ENCODE assay signal across 1 cellular context in the genomic region with DNA sequence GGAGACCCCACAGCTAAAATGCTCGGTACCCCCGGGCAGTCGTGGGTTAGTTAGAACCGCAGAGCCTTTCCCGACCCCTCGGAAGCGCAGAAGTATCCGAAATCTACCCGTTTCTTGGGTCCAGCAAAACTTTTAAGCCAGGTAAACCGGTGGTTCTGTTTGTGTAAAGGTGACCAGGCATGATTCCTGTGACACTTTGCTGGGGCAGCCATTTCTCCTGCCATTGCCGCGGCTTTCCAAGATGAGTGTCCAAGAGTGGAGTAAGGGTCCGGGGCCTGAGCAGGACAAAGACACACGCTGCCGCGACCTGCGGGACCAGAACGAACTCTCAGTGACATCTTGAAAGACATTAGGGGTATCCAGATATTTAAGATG.
TF ChIP-seq lines count a peak whose summit lies in the region.

No MANE protein-coding gene starts in this region.

TF ChIP-seq in HepG2, 621 proteins besides CTCF, POLR2A, EP300 and RAD21:
- TF ChIP-seq YY1 (IDR thresholded peaks at IDR 0.05; ENCODE audit: insufficient read depth, insufficient replicate concordance, low read depth, low read length), result peak; percentile 76
- TF ChIP-seq ZMYM4 (CRISPR knock-in tag; IDR thresholded peaks at IDR 0.05), result no peak
- no peak for TF ChIP-seq CHD2 (IDR thresholded peaks at IDR 0.05; ENCODE audit: low read depth, low read length)
- no peak for TF ChIP-seq GABPA (IDR thresholded peaks at IDR 0.05; ENCODE audit: low read depth, low read length)
- 0 out of 2 replicates have a peak, but pooled peaks have one; percentile 12 for TF ChIP-seq GABPA (CRISPR knock-in tag; IDR thresholded peaks at IDR 0.05; ENCODE audit: low read depth)
- TF ChIP-seq, protein P1, sequence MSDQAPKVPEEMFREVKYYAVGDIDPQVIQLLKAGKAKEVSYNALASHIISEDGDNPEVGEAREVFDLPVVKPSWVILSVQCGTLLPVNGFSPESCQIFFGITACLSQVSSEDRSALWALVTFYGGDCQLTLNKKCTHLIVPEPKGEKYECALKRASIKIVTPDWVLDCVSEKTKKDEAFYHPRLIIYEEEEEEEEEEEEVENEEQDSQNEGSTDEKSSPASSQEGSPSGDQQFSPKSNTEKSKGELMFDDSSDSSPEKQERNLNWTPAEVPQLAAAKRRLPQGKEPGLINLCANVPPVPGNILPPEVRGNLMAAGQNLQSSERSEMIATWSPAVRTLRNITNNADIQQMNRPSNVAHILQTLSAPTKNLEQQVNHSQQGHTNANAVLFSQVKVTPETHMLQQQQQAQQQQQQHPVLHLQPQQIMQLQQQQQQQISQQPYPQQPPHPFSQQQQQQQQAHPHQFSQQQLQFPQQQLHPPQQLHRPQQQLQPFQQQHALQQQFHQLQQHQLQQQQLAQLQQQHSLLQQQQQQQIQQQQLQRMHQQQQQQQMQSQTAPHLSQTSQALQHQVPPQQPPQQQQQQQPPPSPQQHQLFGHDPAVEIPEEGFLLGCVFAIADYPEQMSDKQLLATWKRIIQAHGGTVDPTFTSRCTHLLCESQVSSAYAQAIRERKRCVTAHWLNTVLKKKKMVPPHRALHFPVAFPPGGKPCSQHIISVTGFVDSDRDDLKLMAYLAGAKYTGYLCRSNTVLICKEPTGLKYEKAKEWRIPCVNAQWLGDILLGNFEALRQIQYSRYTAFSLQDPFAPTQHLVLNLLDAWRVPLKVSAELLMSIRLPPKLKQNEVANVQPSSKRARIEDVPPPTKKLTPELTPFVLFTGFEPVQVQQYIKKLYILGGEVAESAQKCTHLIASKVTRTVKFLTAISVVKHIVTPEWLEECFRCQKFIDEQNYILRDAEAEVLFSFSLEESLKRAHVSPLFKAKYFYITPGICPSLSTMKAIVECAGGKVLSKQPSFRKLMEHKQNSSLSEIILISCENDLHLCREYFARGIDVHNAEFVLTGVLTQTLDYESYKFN (CRISPR knock-in tag; conservative IDR thresholded peaks at IDR 0.05), result 0 out of 2 replicates have a peak, but pooled peaks have one; percentile 2
- TF ChIP-seq ZFP37 (CRISPR knock-in tag; IDR thresholded peaks at IDR 0.05; ENCODE audit: borderline replicate concordance), result 0 out of 2 replicates have a peak, but pooled peaks have one; percentile 83
- no peak for TF ChIP-seq MAZ (IDR thresholded peaks at IDR 0.05; ENCODE audit: borderline replicate concordance, low read depth, low read length)
- TF ChIP-seq MAZ (CRISPR knock-in tag; IDR thresholded peaks at IDR 0.05; ENCODE audit: low read depth), result 0 out of 2 replicates have a peak, but pooled peaks have one; percentile 23
- 0 out of 2 replicates have a peak, but pooled peaks have one; percentile 34 for TF ChIP-seq SMAD1 (CRISPR knock-in tag; IDR thresholded peaks at IDR 0.05; ENCODE audit: borderline replicate concordance, low read depth)
- TF ChIP-seq ZNF44 (CRISPR knock-in tag; IDR thresholded peaks at IDR 0.05), result no peak
- TF ChIP-seq, protein P2, sequence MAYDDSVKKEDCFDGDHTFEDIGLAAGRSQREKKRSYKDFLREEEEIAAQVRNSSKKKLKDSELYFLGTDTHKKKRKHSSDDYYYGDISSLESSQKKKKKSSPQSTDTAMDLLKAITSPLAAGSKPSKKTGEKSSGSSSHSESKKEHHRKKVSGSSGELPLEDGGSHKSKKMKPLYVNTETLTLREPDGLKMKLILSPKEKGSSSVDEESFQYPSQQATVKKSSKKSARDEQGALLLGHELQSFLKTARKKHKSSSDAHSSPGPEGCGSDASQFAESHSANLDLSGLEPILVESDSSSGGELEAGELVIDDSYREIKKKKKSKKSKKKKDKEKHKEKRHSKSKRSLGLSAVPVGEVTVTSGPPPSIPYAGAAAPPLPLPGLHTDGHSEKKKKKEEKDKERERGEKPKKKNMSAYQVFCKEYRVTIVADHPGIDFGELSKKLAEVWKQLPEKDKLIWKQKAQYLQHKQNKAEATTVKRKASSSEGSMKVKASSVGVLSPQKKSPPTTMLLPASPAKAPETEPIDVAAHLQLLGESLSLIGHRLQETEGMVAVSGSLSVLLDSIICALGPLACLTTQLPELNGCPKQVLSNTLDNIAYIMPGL (CRISPR knock-in tag; IDR thresholded peaks at IDR 0.05; ENCODE audit: borderline replicate concordance in 1 of 2, low read depth in 1 of 2), result 0 out of 4 replicates have a peak, but pooled peaks of 1 of the 2 experiments have one; percentile 2
- TF ChIP-seq KAT7 (CRISPR knock-in tag; IDR thresholded peaks at IDR 0.05; ENCODE audit: borderline replicate concordance), result peak; percentile 44; the same call in 1 of the 2 replicates
